ENCODE assay signal across 28 cellular contexts in genomic region chr11:70550456-70551195, GRCh38.
"Had no signal": no experiment of that assay in that cellular context is flagged by ENCODE, and none has a peak within 500 bp of the region (broad histone marks: within the 10 kb centered on the region; RNA-seq: fewer than 3 reads in every experiment).

No MANE protein-coding gene starts in this region.

- H3K36me3 ChIP-seq: brain microvascular endothelial cell, WERI-Rb-1 had no signal

- ATAC-seq: activated CD4-positive, CD25-positive, alpha-beta regulatory T cell treated with anti-CD3 and anti-CD28 coated beads, Interleukin-2, amount 50 U/mL, for 24 hours; activated CD8-positive, alpha-beta T cell treated with anti-CD3 and anti-CD28 coated beads for 36 hours; activated T-cell treated with anti-CD3 and anti-CD28 coated beads, Interleukin-2, amount 50 U/mL, for 4 hours; activated T-helper 17 cell treated with anti-CD3 and anti-CD28 coated beads, Interleukin-2, amount 50 U/mL, for 72 hours; esophagus mucosa; T-helper 17 cell had no signal

- DNase-seq: activated B cell treated with CpG ODN at 0.5 μM for 24 hours; activated CD4-positive, alpha-beta T cell treated with anti-CD3 and anti-CD28 coated beads for 48 hours; activated CD4-positive, alpha-beta T cell treated with anti-CD3 and anti-CD28 coated beads, Interleukin-2, amount 50 U/mL, for 1 hour; activated CD4-positive, alpha-beta T cell treated with anti-CD3 and anti-CD28 coated beads, Interleukin-2, amount 50 U/mL, for 48 hours; activated CD8-positive, alpha-beta memory T cell treated with anti-CD3 and anti-CD28 coated beads for 24 hours; activated CD8-positive, alpha-beta T cell treated with anti-CD3 and anti-CD28 coated beads for 36 hours; activated effector memory CD4-positive, alpha-beta T cell treated with Interleukin-2 at 50 U/mL for 16 hours; activated gamma-delta T cell treated with Interleukin-2 at 50 U/mL for 16 hours; activated naive CD4-positive, alpha-beta T cell treated with anti-CD3 and anti-CD28 coated beads, Interleukin-2, amount 50 U/mL, for 16 hours; activated naive CD4-positive, alpha-beta T cell treated with Interleukin-2 at 50 U/mL for 16 hours; activated T-cell treated with anti-CD3 and anti-CD28 coated beads, Interleukin-2, amount 50 U/mL, for 4 hours; amniotic stem cell; anterior cingulate cortex; brain microvascular endothelial cell; dorsolateral prefrontal cortex; effector memory CD4-positive, alpha-beta T cell; foreskin fibroblast; T-helper 1 cell; T-helper 17 cell; T1000; WERI-Rb-1 had no signal

- H3K4me3 ChIP-seq: coronary artery, dorsolateral prefrontal cortex had no signal

- FAIRE-seq: astrocyte, bronchial epithelial cell, frontal cortex had no signal

- H3K27ac ChIP-seq: brain microvascular endothelial cell, coronary artery, WERI-Rb-1 had no signal

- H3K27me3 ChIP-seq: brain microvascular endothelial cell had no signal
